19 cellular contexts compared by ENCODE assay signal in genomic region chr2:69057660-69058059, GRCh38. TPM values are rescaled to one million over a fixed set of nuclear protein-coding genes. Genes with fewer than 3 reads are reported as not detected.
A peak's percentile ranks its signal among the peaks of the same experiment; 100 is the strongest.
DNase-seq lines count a peak whose midpoint lies in the region; ATAC-seq and TF ChIP-seq lines count a peak whose summit lies in the region.
"Had no signal": no experiment of that assay in that cellular context is flagged by ENCODE, and none has a peak within 500 bp of the region (broad histone marks: within the 10 kb centered on the region; RNA-seq: fewer than 3 reads in every experiment).

No MANE protein-coding gene starts in this region.

- in situ Hi-C loops in astrocyte of the spinal cord (cut with HindIII; ENCODE audit: low sequenced_read_pairs), result no loop called here

- no peaks in the 10 kb centered on the region for H3K36me3 ChIP-seq in BLaER1 treated with 17β-estradiol and CSF1 and Interleukin-3, amounts not matched to agents 10 nM and 100 nM
- H3K36me3 ChIP-seq in tibial artery, result no peaks in the 10 kb centered on the region

- H3K9me3 ChIP-seq in BLaER1 treated with 17β-estradiol and CSF1 and Interleukin-3, amounts not matched to agents 10 nM and 100 nM (replicated peaks in 1 of 11), result peaks cover 0 to 18% (median 13%) of the 10 kb centered on the region in 11 experiments; a peak in 19 of 22 replicates
- H3K9me3 ChIP-seq in tibial artery, result no peaks in the 10 kb centered on the region

- H3K4me2 ChIP-seq in BLaER1 treated with 17β-estradiol and CSF1 and Interleukin-3, amounts not matched to agents 10 nM and 100 nM, result peak overlapping the region in 6 of 11 experiments; percentile 5 to 41 (median 36); a peak in 9 of 22 replicates
- H3K4me2 ChIP-seq: SK-N-SH had no signal

- H3K9ac ChIP-seq in BLaER1 treated with 17β-estradiol and CSF1 and Interleukin-3, amounts not matched to agents 10 nM and 100 nM, result no peak overlapping the region
- H3K9ac ChIP-seq: SK-N-SH had no signal

- intact Hi-C loops in tibial artery (cut with DNase I; ENCODE audit: low total_unique reads), result no loop called here

- H3K27me3 ChIP-seq in BLaER1 treated with 17β-estradiol and CSF1 and Interleukin-3, amounts not matched to agents 10 nM and 100 nM, result no peaks in the 10 kb centered on the region
- no peaks in the 10 kb centered on the region for H3K27me3 ChIP-seq in tibial artery
- H3K27me3 ChIP-seq: MG63 had no signal

- TF ChIP-seq CTCF in astrocyte of the spinal cord (IDR thresholded peaks at IDR 0.05; ENCODE audit: low read depth, low read length) (no peak), tibial artery (IDR thresholded peaks at IDR 0.05) (no peak)

- no peak overlapping the region for H3K4me3 ChIP-seq in BLaER1 treated with 17β-estradiol and CSF1 and Interleukin-3, amounts not matched to agents 10 nM and 100 nM
- H3K4me3 ChIP-seq in astrocyte of the spinal cord (ENCODE audit: low read depth, low read length) (no peak overlapping the region), tibial artery (no peak overlapping the region)
- H3K4me3 ChIP-seq: MG63 had no signal

- DNase-seq in astrocyte of the spinal cord (ENCODE audit: low read depth, low spot score) (peak; percentile 79), left kidney (ENCODE audit: low read depth, low spot score) (peak; percentile 21), tibial artery (no peak), occipital lobe (lab: John Stamatoyannopoulos, UW) (no peak)
- DNase-seq in stimulated activated naive CD4-positive, alpha-beta T cell (lab: John Stamatoyannopoulos, UW), result no peak
- DNase-seq: CD4-positive, CD25-positive, alpha-beta regulatory T cell; COR-L47; DMS79; Kasumi-1; MG63; NCI-H1417 treated with DMSO at 0.1 percent for 48 hours; NCI-H2029; NCI-H2227 treated with DMSO at 0.1 percent for 48 hours; NCI-H510A; SIG-M5; SK-N-SH had no signal

- peaks cover 0 to 30% (median 7%) of the 10 kb centered on the region in 10 experiments; a peak in 11 of 20 replicates for H3K4me1 ChIP-seq in BLaER1 treated with 17β-estradiol and CSF1 and Interleukin-3, amounts not matched to agents 10 nM and 100 nM
- H3K4me1 ChIP-seq in tibial artery, result peaks cover 0 to 90% (median 31%) of the 10 kb centered on the region in 4 donors

- no peak for ATAC-seq in HG02610 (IDR thresholded peaks at IDR 0.05; ENCODE audit: unreplicated experiment)

- H3K27ac ChIP-seq in BLaER1 treated with 17β-estradiol and CSF1 and Interleukin-3, amounts not matched to agents 10 nM and 100 nM, result no peak overlapping the region
- H3K27ac ChIP-seq in tibial artery, result peak overlapping the region; percentile 26 to 57

- H4K20me1 ChIP-seq in BLaER1 treated with 17β-estradiol and CSF1 and Interleukin-3, amounts not matched to agents 10 nM and 100 nM, result no peaks in the 10 kb centered on the region

RNA-seq across cellular contexts. Expression of gene ANTXR1, which starts 44.7 kb away (rescaled TPM):
- total RNA-seq in occipital lobe, result 9.8 TPM
- total RNA-seq: B cell; CD4-positive, CD25-positive, alpha-beta regulatory T cell had no signal

Comparison
In these comparisons a context has a peak if more than half of its experiments do, and no peak if none do; other contexts are left out.
1. H3K27ac ChIP-seq: peak in tibial artery (2 of 2); none in BLaER1 treated with 17β-estradiol and CSF1 and Interleukin-3, amounts not matched to agents 10 nM and 100 nM (0 of 11).
2. DNase-seq: peak in astrocyte of the spinal cord (single experiment) and left kidney (single experiment); none in tibial artery (0 of 2), stimulated activated naive CD4-positive, alpha-beta T cell (0 of 6) and occipital lobe (single experiment).